ENCODE assay signal across 7 cellular contexts in the genomic region with DNA sequence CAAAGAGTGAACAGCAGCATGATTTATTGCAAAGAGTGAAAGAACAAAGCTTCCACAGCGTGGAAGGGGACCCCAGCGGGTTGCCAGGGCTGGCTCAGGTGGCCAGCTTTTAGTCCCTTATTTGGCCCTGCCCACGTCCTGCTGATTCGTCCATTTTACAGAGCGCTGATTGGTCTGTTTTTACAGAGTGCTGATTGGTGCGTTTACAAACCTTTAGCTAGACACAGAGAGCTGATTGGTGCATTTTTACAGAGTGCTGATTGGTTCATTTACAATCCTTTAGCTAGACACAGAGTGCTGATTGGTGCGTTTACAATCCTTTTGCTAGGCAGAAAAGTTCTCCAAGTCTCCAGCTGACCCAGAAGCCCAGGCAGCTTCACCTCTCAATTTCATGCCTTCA.
DNase-seq lines count a peak whose midpoint lies in the region; ATAC-seq and TF ChIP-seq lines count a peak whose summit lies in the region.
"Not testable (repeated sequence)": the region's sequence is repeated elsewhere in the genome, so short reads cannot be mapped to it uniquely, and the experiment has no call there.

No MANE protein-coding gene starts in this region.

- not testable (repeated sequence) for TF ChIP-seq CTCF in activated CD8-positive, alpha-beta T cell treated with anti-CD3 and anti-CD28 coated beads for 36 hours (IDR thresholded peaks at IDR 0.05)

- CTCF ChIA-PET in activated CD4-positive, alpha-beta T cell treated with anti-CD3 and anti-CD28 coated beads for 36 hours (lab: Charles Lee); activated CD8-positive, alpha-beta T cell treated with anti-CD3 and anti-CD28 coated beads for 36 hours (lab: Charles Lee): not testable (repeated sequence)

- H3K36me3 Mint-ChIP-seq in T-helper 2 cell treated with Interferon-gamma antibody and Interleukin-4, amounts not matched to agents 5 μg/mL and 100 μg/mL, for 36 hours (ENCODE audit: low read depth), result peaks cover 46% of the 10 kb centered on the region
- H3K36me3 Mint-ChIP-seq in activated CD4-positive, alpha-beta T cell treated with anti-CD3 and anti-CD28 coated beads for 36 hours (ENCODE audit: low read depth), result peaks cover 16% of the 10 kb centered on the region
- H3K36me3 Mint-ChIP-seq in activated CD8-positive, alpha-beta T cell treated with anti-CD3 and anti-CD28 coated beads for 36 hours (ENCODE audit: low read depth), result peaks cover 43% of the 10 kb centered on the region
- H3K36me3 Mint-ChIP-seq in activated T-helper 1 cell treated with anti-CD3 and anti-CD28 coated beads, Interleukin-12 subunit alpha, Interleukin-12 subunit beta, Interleukin-2, Interleukin-4 antibody, amounts not matched to agents 30 ng/mL and 10 ng/mL and 1 ng/mL, durations not matched to agents 14 hours and 24 hours and 36 hours (ENCODE audit: low read depth), result peaks cover 55% of the 10 kb centered on the region
- not testable (repeated sequence) for H3K36me3 Mint-ChIP-seq in activated naive CD8-positive, alpha-beta T cell
- peaks cover 19% of the 10 kb centered on the region for H3K36me3 Mint-ChIP-seq in activated naive CD8-positive, alpha-beta T cell treated with anti-CD3 and anti-CD28 coated beads, Interleukin-2, amount 50 U/mL, for 24 hours (ENCODE audit: low read depth)
- H3K36me3 Mint-ChIP-seq in stimulated activated naive CD8-positive, alpha-beta T cell treated with anti-CD3 and anti-CD28 coated beads, Interleukin-15, Interleukin-2, amounts not matched to agents 100 ng/mL and 50 ng/mL, for 24 hours (ENCODE audit: low read depth), result peaks cover 21% of the 10 kb centered on the region

- ATAC-seq in activated CD4-positive, alpha-beta T cell treated with anti-CD3 and anti-CD28 coated beads for 36 hours; activated CD8-positive, alpha-beta T cell treated with anti-CD3 and anti-CD28 coated beads for 36 hours; activated naive CD8-positive, alpha-beta T cell treated with anti-CD3 and anti-CD28 coated beads, Interleukin-2, amount 50 U/mL, for 24 hours: not testable (repeated sequence)

- H3K4me3 Mint-ChIP-seq in T-helper 2 cell treated with Interferon-gamma antibody and Interleukin-4, amounts not matched to agents 5 μg/mL and 100 μg/mL, for 36 hours; activated CD4-positive, alpha-beta T cell treated with anti-CD3 and anti-CD28 coated beads for 36 hours; activated CD8-positive, alpha-beta T cell treated with anti-CD3 and anti-CD28 coated beads for 36 hours; activated T-helper 1 cell treated with anti-CD3 and anti-CD28 coated beads, Interleukin-12 subunit alpha, Interleukin-12 subunit beta, Interleukin-2, Interleukin-4 antibody, amounts not matched to agents 30 ng/mL and 10 ng/mL and 1 ng/mL, durations not matched to agents 14 hours and 24 hours and 36 hours; activated naive CD8-positive, alpha-beta T cell; activated naive CD8-positive, alpha-beta T cell treated with anti-CD3 and anti-CD28 coated beads, Interleukin-2, amount 50 U/mL, for 24 hours; stimulated activated naive CD8-positive, alpha-beta T cell treated with anti-CD3 and anti-CD28 coated beads, Interleukin-15, Interleukin-2, amounts not matched to agents 100 ng/mL and 50 ng/mL, for 24 hours: not testable (repeated sequence)

- peak overlapping the region; percentile 61 for H3K27ac Mint-ChIP-seq in T-helper 2 cell treated with Interferon-gamma antibody and Interleukin-4, amounts not matched to agents 5 μg/mL and 100 μg/mL, for 36 hours
- peak overlapping the region; percentile 47 for H3K27ac Mint-ChIP-seq in activated CD4-positive, alpha-beta T cell treated with anti-CD3 and anti-CD28 coated beads for 36 hours
- peak overlapping the region; percentile 87 for H3K27ac Mint-ChIP-seq in activated CD8-positive, alpha-beta T cell treated with anti-CD3 and anti-CD28 coated beads for 36 hours
- peak overlapping the region; percentile 81 for H3K27ac Mint-ChIP-seq in activated T-helper 1 cell treated with anti-CD3 and anti-CD28 coated beads, Interleukin-12 subunit alpha, Interleukin-12 subunit beta, Interleukin-2, Interleukin-4 antibody, amounts not matched to agents 30 ng/mL and 10 ng/mL and 1 ng/mL, durations not matched to agents 14 hours and 24 hours and 36 hours
- H3K27ac Mint-ChIP-seq in activated naive CD8-positive, alpha-beta T cell, result peak overlapping the region; percentile 46
- H3K27ac Mint-ChIP-seq in activated naive CD8-positive, alpha-beta T cell treated with anti-CD3 and anti-CD28 coated beads, Interleukin-2, amount 50 U/mL, for 24 hours, result peak overlapping the region; percentile 61
- peak overlapping the region; percentile 99 for H3K27ac Mint-ChIP-seq in stimulated activated naive CD8-positive, alpha-beta T cell treated with anti-CD3 and anti-CD28 coated beads, Interleukin-15, Interleukin-2, amounts not matched to agents 100 ng/mL and 50 ng/mL, for 24 hours

- intact Hi-C loops in activated CD4-positive, alpha-beta T cell treated with anti-CD3 and anti-CD28 coated beads for 36 hours (cut with DNase I, micrococcal nuclease); activated CD8-positive, alpha-beta T cell treated with anti-CD3 and anti-CD28 coated beads for 36 hours (cut with micrococcal nuclease): not testable (repeated sequence)
- intact Hi-C loops in activated T-helper 1 cell treated with anti-CD3 and anti-CD28 coated beads, Interleukin-12 subunit alpha, Interleukin-12 subunit beta, Interleukin-2, Interleukin-4 antibody, amounts not matched to agents 30 ng/mL and 10 ng/mL and 1 ng/mL, durations not matched to agents 14 hours and 24 hours and 36 hours (cut with micrococcal nuclease), result loop anchor here (10.0 kb wide), 1 partner anchor 511 kb away; no protein-coding TSS in a partner anchor

- DNase-seq in T-helper 2 cell treated with Interferon-gamma antibody and Interleukin-4, amounts not matched to agents 5 μg/mL and 100 μg/mL, for 36 hours (ENCODE audit: low spot score); activated CD4-positive, alpha-beta T cell treated with anti-CD3 and anti-CD28 coated beads for 36 hours; activated CD8-positive, alpha-beta T cell treated with anti-CD3 and anti-CD28 coated beads for 36 hours; activated T-helper 1 cell treated with anti-CD3 and anti-CD28 coated beads, Interleukin-12 subunit alpha, Interleukin-12 subunit beta, Interleukin-2, Interleukin-4 antibody, amounts not matched to agents 30 ng/mL and 10 ng/mL and 1 ng/mL, durations not matched to agents 14 hours and 24 hours and 36 hours (ENCODE audit: low spot score); activated naive CD8-positive, alpha-beta T cell treated with anti-CD3 and anti-CD28 coated beads, Interleukin-2, amount 50 U/mL, for 24 hours: not testable (repeated sequence)

- POLR2A ChIA-PET in activated CD4-positive, alpha-beta T cell treated with anti-CD3 and anti-CD28 coated beads for 36 hours (lab: Charles Lee), result interaction anchor here (0.6 kb wide), 1 partner anchor 334 kb away, joined by 4 read pairs; no protein-coding TSS in a partner anchor
- POLR2A ChIA-PET in activated CD8-positive, alpha-beta T cell treated with anti-CD3 and anti-CD28 coated beads for 36 hours (lab: Charles Lee), result not testable (repeated sequence)

- H3K4me1 Mint-ChIP-seq in T-helper 2 cell treated with Interferon-gamma antibody and Interleukin-4, amounts not matched to agents 5 μg/mL and 100 μg/mL, for 36 hours (ENCODE audit: low read depth), result peaks cover 61% of the 10 kb centered on the region
- H3K4me1 Mint-ChIP-seq in activated CD4-positive, alpha-beta T cell treated with anti-CD3 and anti-CD28 coated beads for 36 hours, result peaks cover 34% of the 10 kb centered on the region
- H3K4me1 Mint-ChIP-seq in activated CD8-positive, alpha-beta T cell treated with anti-CD3 and anti-CD28 coated beads for 36 hours (ENCODE audit: low read depth), result peaks cover 46% of the 10 kb centered on the region
- peaks cover 77% of the 10 kb centered on the region for H3K4me1 Mint-ChIP-seq in activated T-helper 1 cell treated with anti-CD3 and anti-CD28 coated beads, Interleukin-12 subunit alpha, Interleukin-12 subunit beta, Interleukin-2, Interleukin-4 antibody, amounts not matched to agents 30 ng/mL and 10 ng/mL and 1 ng/mL, durations not matched to agents 14 hours and 24 hours and 36 hours (ENCODE audit: low read depth)
- peaks cover 27% of the 10 kb centered on the region for H3K4me1 Mint-ChIP-seq in activated naive CD8-positive, alpha-beta T cell (ENCODE audit: low read depth)
- peaks cover 42% of the 10 kb centered on the region for H3K4me1 Mint-ChIP-seq in activated naive CD8-positive, alpha-beta T cell treated with anti-CD3 and anti-CD28 coated beads, Interleukin-2, amount 50 U/mL, for 24 hours
- H3K4me1 Mint-ChIP-seq in stimulated activated naive CD8-positive, alpha-beta T cell treated with anti-CD3 and anti-CD28 coated beads, Interleukin-15, Interleukin-2, amounts not matched to agents 100 ng/mL and 50 ng/mL, for 24 hours (ENCODE audit: low read depth), result peaks cover 50% of the 10 kb centered on the region

- not testable (repeated sequence) for H3K27me3 Mint-ChIP-seq in T-helper 2 cell treated with Interferon-gamma antibody and Interleukin-4, amounts not matched to agents 5 μg/mL and 100 μg/mL, for 36 hours (ENCODE audit: low read depth); activated CD4-positive, alpha-beta T cell treated with anti-CD3 and anti-CD28 coated beads for 36 hours; activated CD8-positive, alpha-beta T cell treated with anti-CD3 and anti-CD28 coated beads for 36 hours; activated T-helper 1 cell treated with anti-CD3 and anti-CD28 coated beads, Interleukin-12 subunit alpha, Interleukin-12 subunit beta, Interleukin-2, Interleukin-4 antibody, amounts not matched to agents 30 ng/mL and 10 ng/mL and 1 ng/mL, durations not matched to agents 14 hours and 24 hours and 36 hours (ENCODE audit: insufficient read depth); activated naive CD8-positive, alpha-beta T cell; activated naive CD8-positive, alpha-beta T cell treated with anti-CD3 and anti-CD28 coated beads, Interleukin-2, amount 50 U/mL, for 24 hours; stimulated activated naive CD8-positive, alpha-beta T cell treated with anti-CD3 and anti-CD28 coated beads, Interleukin-15, Interleukin-2, amounts not matched to agents 100 ng/mL and 50 ng/mL, for 24 hours

- H3K9me3 Mint-ChIP-seq in T-helper 2 cell treated with Interferon-gamma antibody and Interleukin-4, amounts not matched to agents 5 μg/mL and 100 μg/mL, for 36 hours, result peaks cover 39% of the 10 kb centered on the region
- H3K9me3 Mint-ChIP-seq in activated CD4-positive, alpha-beta T cell treated with anti-CD3 and anti-CD28 coated beads for 36 hours (ENCODE audit: low read depth); activated naive CD8-positive, alpha-beta T cell (ENCODE audit: low read depth): not testable (repeated sequence)
- peaks cover 29% of the 10 kb centered on the region for H3K9me3 Mint-ChIP-seq in activated CD8-positive, alpha-beta T cell treated with anti-CD3 and anti-CD28 coated beads for 36 hours
- H3K9me3 Mint-ChIP-seq in activated T-helper 1 cell treated with anti-CD3 and anti-CD28 coated beads, Interleukin-12 subunit alpha, Interleukin-12 subunit beta, Interleukin-2, Interleukin-4 antibody, amounts not matched to agents 30 ng/mL and 10 ng/mL and 1 ng/mL, durations not matched to agents 14 hours and 24 hours and 36 hours, result peaks cover 37% of the 10 kb centered on the region
- peaks cover 27% of the 10 kb centered on the region for H3K9me3 Mint-ChIP-seq in activated naive CD8-positive, alpha-beta T cell treated with anti-CD3 and anti-CD28 coated beads, Interleukin-2, amount 50 U/mL, for 24 hours
- peaks cover 24% of the 10 kb centered on the region for H3K9me3 Mint-ChIP-seq in stimulated activated naive CD8-positive, alpha-beta T cell treated with anti-CD3 and anti-CD28 coated beads, Interleukin-15, Interleukin-2, amounts not matched to agents 100 ng/mL and 50 ng/mL, for 24 hours

Comparison
In these comparisons a context has a peak if more than half of its experiments do, and no peak if none do; other contexts are left out.
1. H3K27ac Mint-ChIP-seq: peak in every context shown above with its lines; median percentile 99 in stimulated activated naive CD8-positive, alpha-beta T cell treated with anti-CD3 and anti-CD28 coated beads, Interleukin-15, Interleukin-2, amounts not matched to agents 100 ng/mL and 50 ng/mL, for 24 hours; 87 in activated CD8-positive, alpha-beta T cell treated with anti-CD3 and anti-CD28 coated beads for 36 hours; 81 in activated T-helper 1 cell treated with anti-CD3 and anti-CD28 coated beads, Interleukin-12 subunit alpha, Interleukin-12 subunit beta, Interleukin-2, Interleukin-4 antibody, amounts not matched to agents 30 ng/mL and 10 ng/mL and 1 ng/mL, durations not matched to agents 14 hours and 24 hours and 36 hours; 61 in T-helper 2 cell treated with Interferon-gamma antibody and Interleukin-4, amounts not matched to agents 5 μg/mL and 100 μg/mL, for 36 hours; 61 in activated naive CD8-positive, alpha-beta T cell treated with anti-CD3 and anti-CD28 coated beads, Interleukin-2, amount 50 U/mL, for 24 hours; 47 in activated CD4-positive, alpha-beta T cell treated with anti-CD3 and anti-CD28 coated beads for 36 hours; 46 in activated naive CD8-positive, alpha-beta T cell.